In genomic region chr3:112519424-112520001, GRCh38 we compare ENCODE assay signal across 8 cellular contexts. TPM values are rescaled to one million over a fixed set of nuclear protein-coding genes. Genes with fewer than 3 reads are reported as not detected.
DNase-seq lines count a peak whose midpoint lies in the region; ATAC-seq, FAIRE-seq and TF ChIP-seq lines count a peak whose summit lies in the region.

No MANE protein-coding gene starts in this region.

- H3K27me3 ChIP-seq in adipocyte (replicated peaks; ENCODE audit: control insufficient read depth, insufficient read depth, low read length) (no peaks in the 10 kb centered on the region), heart right ventricle (no peaks in the 10 kb centered on the region)

- intact Hi-C loops in heart right ventricle (cut with DNase I) = loop anchor here (1.0 to 10.0 kb wide), 13 partner anchors 185 to 407 kb away; partner anchors contain the start of genes SLC9C1 (in 4 of the 10), CD200 (in 2 of the 10) and GCSAM (in 2 of the 10)

- H3K9me3 ChIP-seq in adipocyte (ENCODE audit: control insufficient read depth, low read length) (no peaks in the 10 kb centered on the region), heart right ventricle (no peaks in the 10 kb centered on the region)

- H3K36me3 ChIP-seq in adipocyte (ENCODE audit: control insufficient read depth, insufficient read depth, low read length, severe bottlenecking) (peaks cover 5% of the 10 kb centered on the region), heart right ventricle (peaks cover 0 to 11% (median 1%) of the 10 kb centered on the region in 9 donors)

- H3K4me3 ChIP-seq in adipocyte (ENCODE audit: low read length) (no peak overlapping the region), heart right ventricle (no peak overlapping the region), retinal pigment epithelial cell (ENCODE audit: low read length) (no peak overlapping the region)

- H3K9ac ChIP-seq in adipocyte (ENCODE audit: low read length) = peak overlapping the region; percentile 39

- DNase-seq in D721Med (ENCODE audit: insufficient read length, low spot score) (no peak), HPDE6-E6E7 (ENCODE audit: extremely low spot score) (peak; percentile 43), NCI-H748 treated with DMSO at 0.1 percent for 48 hours (lab: John Stamatoyannopoulos, UW) (peak; percentile 6), adipocyte (ENCODE audit: low read depth) (peak; percentile 80), heart right ventricle (peak in 1 of 2 donors; percentile 55), retinal pigment epithelial cell (ENCODE audit: low read depth) (peak; percentile 26), ecto neural progenitor cell (ENCODE audit: low spot score) (no peak)

- 88 to 89% methylated on average over 2 of the region's 2 CpGs for WGBS in heart right ventricle, 2 donors

- no peak overlapping the region for H3K27ac ChIP-seq in heart right ventricle

- H3K4me1 ChIP-seq in adipocyte (ENCODE audit: control insufficient read depth, insufficient read depth, low read length) = peaks cover 2% of the 10 kb centered on the region
- H3K4me1 ChIP-seq in heart right ventricle = no peaks in the 10 kb centered on the region

- TF ChIP-seq CTCF in D721Med (IDR thresholded peaks at IDR 0.05; ENCODE audit: insufficient read depth, missing control alignments) (peak; percentile 69), heart right ventricle (IDR thresholded peaks at IDR 0.05) (peak; percentile 28 to 89 (median 76)), retinal pigment epithelial cell (conservative IDR thresholded peaks at IDR 0.05; ENCODE audit: low read depth, low read length) (peak; percentile 79)

- ATAC-seq in GM19372 (IDR thresholded peaks at IDR 0.05; ENCODE audit: low read depth, unreplicated experiment) = peak; percentile 45
- ATAC-seq in heart right ventricle = peak in 7 of 8 donors; percentile 76 to 86 (median 81)

- no peak for FAIRE-seq in D721Med (lab: Jason Lieb, UNC)

RNA-seq across cellular contexts. Expression of gene BTLA, which starts 20.2 kb away (rescaled TPM):
- total RNA-seq in heart right ventricle = under 1 TPM in 4 of 10 donors, not detected in 6; 0.07 to 0.97 (median 0.18) TPM
- under 1 TPM in 1 of 2 donors, not detected in 1; 0.03 TPM for polyA plus RNA-seq in heart right ventricle

RNA-seq across cellular contexts. Expression of gene ATG3, which starts 42.2 kb away (rescaled TPM):
- 10 to 100 TPM; 38.2 to 52.2 (median 42.8) TPM for total RNA-seq in heart right ventricle
- 10 to 100 TPM; 14.0 to 64.3 TPM for polyA plus RNA-seq in heart right ventricle

RNA-seq across cellular contexts. Expression of gene SLC35A5, which starts 42.3 kb away (rescaled TPM):
- total RNA-seq in heart right ventricle = 10 to 100 TPM; 12.0 to 25.7 (median 15.1) TPM
- polyA plus RNA-seq in heart right ventricle = 1 to 10 TPM; 6.1 to 9.2 TPM

Comparison
In these comparisons a context has a peak if more than half of its experiments do, and no peak if none do; other contexts are left out.
1. DNase-seq: peak in HPDE6-E6E7 (single experiment), NCI-H748 treated with DMSO at 0.1 percent for 48 hours (single experiment), adipocyte (single experiment) and retinal pigment epithelial cell (single experiment); none in D721Med (single experiment) and ecto neural progenitor cell (single experiment).
2. Peak in every context shown above with its lines, with median percentiles within 50 percentile points of each other: CTCF ChIP-seq.